Comparison of ENCODE assay signal across 23 cellular contexts in genomic region chrX:41917517-41917916, GRCh38. TPM values are rescaled to one million over a fixed set of nuclear protein-coding genes. Genes with fewer than 3 reads are reported as not detected.
DNase-seq lines count a peak whose midpoint lies in the region; ATAC-seq and TF ChIP-seq lines count a peak whose summit lies in the region.
"Had no signal": no experiment of that assay in that cellular context is flagged by ENCODE, and none has a peak within 500 bp of the region (broad histone marks: within the 10 kb centered on the region; RNA-seq: fewer than 3 reads in every experiment).

No MANE protein-coding gene starts in this region.

- peak; percentile 1 for DNase-seq in NCI-H82 (lab: John Stamatoyannopoulos, UW)
- DNase-seq in NCI-H82 treated with DMSO at 0.1 percent for 48 hours (lab: John Stamatoyannopoulos, UW; ENCODE audit: unreplicated experiment): no peak
- DNase-seq in CD8-positive, alpha-beta memory T cell: peak in 2 of 5 donors; percentile 10 to 25
- no peak for DNase-seq in left colon
- DNase-seq in GM20000 (ENCODE audit: low spot score): no peak
- DNase-seq in Kasumi-1 (lab: John Stamatoyannopoulos, UW): no peak
- no peak for DNase-seq in hippocampal formation (lab: John Stamatoyannopoulos, UW)
- DNase-seq: activated CD4-positive, alpha-beta T cell treated with anti-CD3 and anti-CD28 coated beads, Interleukin-2, amount 50 U/mL, for 4 hours; AML-193; aorta; cerebellar nuclear complex; endodermal cell; head of caudate nucleus; lower lobe of right lung; NCI-H1417; NCI-H2107; NCI-H510A; pancreas; transverse colon had no signal

- peaks cover 59 to 78% (median 70%) of the 10 kb centered on the region in 3 donors for H3K4me1 Mint-ChIP-seq in CD8-positive, alpha-beta memory T cell
- H3K4me1 Mint-ChIP-seq in activated T-helper 17 cell treated with anti-CD3 and anti-CD28 coated beads, Interleukin-2, amount 50 U/mL, for 72 hours: peaks cover 22% of the 10 kb centered on the region

- no peaks in the 10 kb centered on the region for H3K9me3 Mint-ChIP-seq in CD8-positive, alpha-beta memory T cell
- no peaks in the 10 kb centered on the region for H3K9me3 Mint-ChIP-seq in activated T-helper 17 cell treated with anti-CD3 and anti-CD28 coated beads, Interleukin-2, amount 50 U/mL, for 72 hours
- H3K9me3 Mint-ChIP-seq: activated T-helper 2 cell treated with anti-CD3 and anti-CD28 coated beads, Interferon-gamma antibody, Interleukin-2, Interleukin-4, amounts not matched to agents 10 μg/mL and 5 μg/mL and 100 μg/mL, durations not matched to agents 14 hours and 24 hours and 36 hours had no signal

- intact Hi-C loops in left colon (cut with DNase I, micrococcal nuclease): no loop called here

- peaks cover 0 to 5% of the 10 kb centered on the region in 2 donors for H3K27me3 Mint-ChIP-seq in CD8-positive, alpha-beta memory T cell
- no peaks in the 10 kb centered on the region for H3K27me3 Mint-ChIP-seq in activated T-helper 17 cell treated with anti-CD3 and anti-CD28 coated beads, Interleukin-2, amount 50 U/mL, for 72 hours

- H3K9me3 ChIP-seq in CD8-positive, alpha-beta memory T cell (ENCODE audit: low read length): no peaks in the 10 kb centered on the region
- H3K9me3 ChIP-seq: lower lobe of right lung, pancreas, transverse colon had no signal

- POLR2A ChIA-PET in CD8-positive, alpha-beta memory T cell (lab: Charles Lee): no interaction called here

- TF ChIP-seq CTCF in GM20000 (IDR thresholded peaks at IDR 0.05; ENCODE audit: extremely low read depth, missing control alignments): no peak

- CTCF ChIA-PET in CD8-positive, alpha-beta memory T cell (lab: Charles Lee): no interaction called here

- H3K36me3 ChIP-seq in CD8-positive, alpha-beta memory T cell (ENCODE audit: insufficient read depth, low read length): no peaks in the 10 kb centered on the region
- H3K36me3 ChIP-seq: lower lobe of right lung, pancreas, transverse colon had no signal

- H3K4me3 Mint-ChIP-seq in CD8-positive, alpha-beta memory T cell: peak overlapping the region; percentile 68 to 83 (median 77)
- H3K4me3 Mint-ChIP-seq in activated T-helper 17 cell treated with anti-CD3 and anti-CD28 coated beads, Interleukin-2, amount 50 U/mL, for 72 hours: peak overlapping the region; percentile 98
- H3K4me3 Mint-ChIP-seq: endodermal cell had no signal

- peaks cover 0 to 18% (median 0%) of the 10 kb centered on the region in 3 donors for H3K36me3 Mint-ChIP-seq in CD8-positive, alpha-beta memory T cell
- H3K36me3 Mint-ChIP-seq in activated T-helper 17 cell treated with anti-CD3 and anti-CD28 coated beads, Interleukin-2, amount 50 U/mL, for 72 hours (ENCODE audit: low read depth): peaks cover 22% of the 10 kb centered on the region

- no peaks in the 10 kb centered on the region for H3K27me3 ChIP-seq in CD8-positive, alpha-beta memory T cell (ENCODE audit: insufficient read depth, low read length, poor library complexity, severe bottlenecking)
- H3K27me3 ChIP-seq: pancreas, transverse colon had no signal

- H3K27ac Mint-ChIP-seq in CD8-positive, alpha-beta memory T cell: peak overlapping the region in 7 of 8 donors; percentile 75 to 90 (median 82)
- peak overlapping the region; percentile 75 for H3K27ac Mint-ChIP-seq in activated T-helper 17 cell treated with anti-CD3 and anti-CD28 coated beads, Interleukin-2, amount 50 U/mL, for 72 hours
- H3K27ac Mint-ChIP-seq: activated T-helper 2 cell treated with anti-CD3 and anti-CD28 coated beads, Interferon-gamma antibody, Interleukin-2, Interleukin-4, amounts not matched to agents 10 μg/mL and 5 μg/mL and 100 μg/mL, durations not matched to agents 14 hours and 24 hours and 36 hours; endodermal cell had no signal

- no peaks in the 10 kb centered on the region for H3K4me1 ChIP-seq in CD8-positive, alpha-beta memory T cell (ENCODE audit: insufficient read depth, low read length)

- ATAC-seq in activated T-helper 17 cell treated with anti-CD3 and anti-CD28 coated beads, Interleukin-2, amount 50 U/mL, for 72 hours (replicated peaks): no peak
- ATAC-seq in left colon: peak; percentile 70
- ATAC-seq: lower lobe of right lung, pancreas had no signal

- peak overlapping the region; percentile 14 for H3K4me3 ChIP-seq in CD8-positive, alpha-beta memory T cell (ENCODE audit: low read length)
- H3K4me3 ChIP-seq: lower lobe of right lung, pancreas, transverse colon had no signal

- no peak overlapping the region for H3K27ac ChIP-seq in CD8-positive, alpha-beta memory T cell (ENCODE audit: low read depth, low read length)
- H3K27ac ChIP-seq: 22Rv1, lower lobe of right lung, pancreas, RWPE1 had no signal

RNA-seq across cellular contexts. Expression of gene CASK, which starts 5.8 kb away (rescaled TPM):
- 10 to 100 TPM; 28.4 to 32.5 TPM for total RNA-seq in CD8-positive, alpha-beta memory T cell
- 20.2 TPM for polyA plus RNA-seq in CD8-positive, alpha-beta memory T cell
- total RNA-seq in activated T-helper 17 cell treated with anti-CD3 and anti-CD28 coated beads, Interleukin-2, amount 50 U/mL, for 72 hours: 10 to 100 TPM; 35.6 to 95.6 TPM
- total RNA-seq in left colon: 100 to 1,000 TPM in 1 of 2 donors, 10 to 100 TPM in 1; 88.3 to 112 TPM
